ENCODE assay signal across 9 cellular contexts in genomic region chr12:59320112-59320511, GRCh38.
"Had no signal": no experiment of that assay in that cellular context is flagged by ENCODE, and none has a peak within 500 bp of the region (broad histone marks: within the 10 kb centered on the region; RNA-seq: fewer than 3 reads in every experiment).

No MANE protein-coding gene starts in this region.

- H3K27ac ChIP-seq: GM23248 had no signal

- H3K9ac ChIP-seq: GM23248 had no signal

- H3K9me3 ChIP-seq: HAP-1 had no signal

- H3K36me3 ChIP-seq: HAP-1 had no signal

- DNase-seq: GM23248, GOT3, H7, H9, HCEC 1CT, HFFc6 had no signal

- H2AFZ ChIP-seq: GM23248 had no signal

- H3K9me3 Mint-ChIP-seq: H9 had no signal

- H3K4me1 ChIP-seq: HAP-1 had no signal

- H3K4me3 Mint-ChIP-seq: H9, HFFc6 had no signal

- H3K4me3 ChIP-seq: GM23248, HAP-1 had no signal

- ATAC-seq: HCT116 had no signal

- H3K27ac Mint-ChIP-seq: HFFc6 had no signal

- FAIRE-seq: H54 had no signal
